In genomic region chr21:44548381-44548780, GRCh38 we compare ENCODE assay signal across 22 cellular contexts. TPM values are rescaled to one million over a fixed set of nuclear protein-coding genes. Genes with fewer than 3 reads are reported as not detected.
DNase-seq lines count a peak whose midpoint lies in the region; ATAC-seq and TF ChIP-seq lines count a peak whose summit lies in the region.
"Had no signal": no experiment of that assay in that cellular context is flagged by ENCODE, and none has a peak within 500 bp of the region (broad histone marks: within the 10 kb centered on the region; RNA-seq: fewer than 3 reads in every experiment).

No MANE protein-coding gene starts in this region.

- 67 to 70% (median 68%) methylated on average over 13 of the region's 13 CpGs for WGBS in heart left ventricle, 4 donors
- no CpG with 5 or more reads among the region's 13 CpGs for WGBS in mesendoderm (ENCODE audit: extremely low coverage, insufficient coverage, low lambda C conversion rate)

- H3K36me3 ChIP-seq in cardiac muscle cell: no peaks in the 10 kb centered on the region
- no peaks in the 10 kb centered on the region for H3K36me3 ChIP-seq in heart left ventricle
- H3K36me3 ChIP-seq in mesendoderm (ENCODE audit: control insufficient read depth, insufficient read depth, low read length): no peaks in the 10 kb centered on the region
- H3K36me3 ChIP-seq in upper lobe of right lung: no peaks in the 10 kb centered on the region
- H3K36me3 ChIP-seq: MG63 had no signal

- H3K4me3 ChIP-seq in cardiac muscle cell: no peak overlapping the region
- no peak overlapping the region for H3K4me3 ChIP-seq in heart left ventricle
- H3K4me3 ChIP-seq in mesendoderm (ENCODE audit: low read length): no peak overlapping the region
- no peak overlapping the region for H3K4me3 ChIP-seq in upper lobe of right lung
- H3K4me3 ChIP-seq: body of pancreas, MG63 had no signal

- H3K9me3 Mint-ChIP-seq in activated T-helper 1 cell treated with anti-CD3 and anti-CD28 coated beads, Interleukin-12 subunit alpha, Interleukin-12 subunit beta, Interleukin-2, Interleukin-4 antibody, amounts not matched to agents 30 ng/mL and 10 ng/mL and 1 ng/mL, durations not matched to agents 14 hours and 24 hours and 36 hours: peaks cover 25% of the 10 kb centered on the region

- TF ChIP-seq CTCF in cardiac muscle cell (IDR thresholded peaks at IDR 0.05; ENCODE audit: low read depth, low read length) (no peak), heart left ventricle (IDR thresholded peaks at IDR 0.05) (no peak), upper lobe of right lung (IDR thresholded peaks at IDR 0.05) (no peak)

- H2BK120ac ChIP-seq in mesendoderm (ENCODE audit: low read depth, low read length): peak overlapping the region; percentile 52

- no peak overlapping the region for H4K8ac ChIP-seq in mesendoderm (ENCODE audit: low read depth, low read length)

- intact Hi-C loops in heart left ventricle (cut with DNase I) (no loop called here), upper lobe of right lung (cut with DNase I) (no loop called here)
- intact Hi-C loops in activated T-helper 1 cell treated with anti-CD3 and anti-CD28 coated beads, Interleukin-12 subunit alpha, Interleukin-12 subunit beta, Interleukin-2, Interleukin-4 antibody, amounts not matched to agents 30 ng/mL and 10 ng/mL and 1 ng/mL, durations not matched to agents 14 hours and 24 hours and 36 hours (cut with micrococcal nuclease): no loop called here

- no peak overlapping the region for H3K27ac Mint-ChIP-seq in activated T-helper 1 cell treated with anti-CD3 and anti-CD28 coated beads, Interleukin-12 subunit alpha, Interleukin-12 subunit beta, Interleukin-2, Interleukin-4 antibody, amounts not matched to agents 30 ng/mL and 10 ng/mL and 1 ng/mL, durations not matched to agents 14 hours and 24 hours and 36 hours
- H3K27ac Mint-ChIP-seq: HFFc6 had no signal

- no peak overlapping the region for H2BK15ac ChIP-seq in mesendoderm (replicated peaks; ENCODE audit: low read depth)

- H4K5ac ChIP-seq in mesendoderm (ENCODE audit: low read length): no peak overlapping the region

- peak overlapping the region; percentile 89 for H3K27ac ChIP-seq in cardiac muscle cell
- no peak overlapping the region for H3K27ac ChIP-seq in heart left ventricle
- H3K27ac ChIP-seq in mesendoderm (ENCODE audit: low read depth, low read length): peak overlapping the region; percentile 53
- H3K27ac ChIP-seq in upper lobe of right lung: no peak overlapping the region
- H3K27ac ChIP-seq: body of pancreas had no signal

- H2BK5ac ChIP-seq in mesendoderm (ENCODE audit: low read length): peak overlapping the region; percentile 30

- H3K27me3 ChIP-seq in cardiac muscle cell (no peaks in the 10 kb centered on the region), heart left ventricle (peaks cover 0 to 33% (median 2%) of the 10 kb centered on the region in 9 donors), mesendoderm (ENCODE audit: insufficient read depth, low read length, poor library complexity) (no peaks in the 10 kb centered on the region), upper lobe of right lung (peaks cover 13% of the 10 kb centered on the region)

- H3K56ac ChIP-seq in mesendoderm (ENCODE audit: low read length): peak overlapping the region; percentile 58

- H3K4me1 Mint-ChIP-seq in activated T-helper 1 cell treated with anti-CD3 and anti-CD28 coated beads, Interleukin-12 subunit alpha, Interleukin-12 subunit beta, Interleukin-2, Interleukin-4 antibody, amounts not matched to agents 30 ng/mL and 10 ng/mL and 1 ng/mL, durations not matched to agents 14 hours and 24 hours and 36 hours (ENCODE audit: low read depth): peaks cover 11% of the 10 kb centered on the region

- TF ChIP-seq POLR2A in heart left ventricle (IDR thresholded peaks at IDR 0.05) (no peak), GM18505 (IDR thresholded peaks at IDR 0.05; ENCODE audit: borderline replicate concordance, extremely low read depth, insufficient read depth, insufficient read length) (no peak)

- no peaks in the 10 kb centered on the region for H3K27me3 Mint-ChIP-seq in activated T-helper 1 cell treated with anti-CD3 and anti-CD28 coated beads, Interleukin-12 subunit alpha, Interleukin-12 subunit beta, Interleukin-2, Interleukin-4 antibody, amounts not matched to agents 30 ng/mL and 10 ng/mL and 1 ng/mL, durations not matched to agents 14 hours and 24 hours and 36 hours (ENCODE audit: insufficient read depth)

- DNase-seq in cardiac muscle cell (ENCODE audit: low read depth in 1 of 2, low spot score in 1 of 2): no peak
- no peak for DNase-seq in heart left ventricle
- no peak for DNase-seq in activated T-helper 1 cell treated with anti-CD3 and anti-CD28 coated beads, Interleukin-12 subunit alpha, Interleukin-12 subunit beta, Interleukin-2, Interleukin-4 antibody, amounts not matched to agents 30 ng/mL and 10 ng/mL and 1 ng/mL, durations not matched to agents 14 hours and 24 hours and 36 hours (ENCODE audit: low spot score)
- DNase-seq in mesendoderm: no peak
- DNase-seq in upper lobe of right lung: peak; percentile 33
- no peak for DNase-seq in amniotic stem cell (lab: John Stamatoyannopoulos, UW)
- DNase-seq in activated gamma-delta T cell (lab: John Stamatoyannopoulos, UW): no peak
- DNase-seq: activated effector memory CD4-positive, alpha-beta T cell treated with anti-CD3 and anti-CD28 coated beads, Interleukin-2, amount 50 U/mL, for 16 hours; body of pancreas; Caco-2; dermis blood vessel endothelial cell; EL; HFFc6; MG63; NCI-H1930; stimulated activated naive CD4-positive, alpha-beta T cell treated with Interleukin-2 at 50 U/mL for 16 hours had no signal

- peak overlapping the region; percentile 51 for H3K18ac ChIP-seq in mesendoderm (ENCODE audit: low read length)

- no peak overlapping the region for H3K23ac ChIP-seq in mesendoderm (ENCODE audit: low read length)

- H3K9me3 ChIP-seq in cardiac muscle cell (ENCODE audit: low read depth) (no peaks in the 10 kb centered on the region), heart left ventricle (peaks cover 0 to 29% (median 3%) of the 10 kb centered on the region in 12 donors), upper lobe of right lung (no peaks in the 10 kb centered on the region)

- H2AK5ac ChIP-seq in mesendoderm (ENCODE audit: low read length): peak overlapping the region; percentile 51

- H3K4me2 ChIP-seq in mesendoderm (ENCODE audit: low read length): no peak overlapping the region

- H3K4me3 Mint-ChIP-seq in activated T-helper 1 cell treated with anti-CD3 and anti-CD28 coated beads, Interleukin-12 subunit alpha, Interleukin-12 subunit beta, Interleukin-2, Interleukin-4 antibody, amounts not matched to agents 30 ng/mL and 10 ng/mL and 1 ng/mL, durations not matched to agents 14 hours and 24 hours and 36 hours: peak overlapping the region; percentile 16
- H3K4me3 Mint-ChIP-seq: HFFc6, nephron had no signal

- peak overlapping the region; percentile 58 for H3K4ac ChIP-seq in mesendoderm (ENCODE audit: low read depth, low read length)

- H3K9ac ChIP-seq in mesendoderm (ENCODE audit: low read length): peak overlapping the region; percentile 27

- no peaks in the 10 kb centered on the region for H3K79me1 ChIP-seq in mesendoderm (ENCODE audit: low read length)

- ATAC-seq in heart left ventricle (no peak), upper lobe of right lung (no peak), GM18505 (IDR thresholded peaks at IDR 0.05; ENCODE audit: unreplicated experiment) (no peak)
- ATAC-seq: body of pancreas had no signal

- H3K36me3 Mint-ChIP-seq in activated T-helper 1 cell treated with anti-CD3 and anti-CD28 coated beads, Interleukin-12 subunit alpha, Interleukin-12 subunit beta, Interleukin-2, Interleukin-4 antibody, amounts not matched to agents 30 ng/mL and 10 ng/mL and 1 ng/mL, durations not matched to agents 14 hours and 24 hours and 36 hours (ENCODE audit: low read depth): peaks cover 10% of the 10 kb centered on the region

- H3K4me1 ChIP-seq in cardiac muscle cell (ENCODE audit: low read depth) (peaks cover 14% of the 10 kb centered on the region), heart left ventricle (no peaks in the 10 kb centered on the region), mesendoderm (ENCODE audit: control insufficient read depth, low read depth, low read length) (peaks cover 9% of the 10 kb centered on the region), upper lobe of right lung (no peaks in the 10 kb centered on the region)
- H3K4me1 ChIP-seq: body of pancreas had no signal

- no peaks in the 10 kb centered on the region for H3K79me2 ChIP-seq in mesendoderm (ENCODE audit: control insufficient read depth, insufficient read depth, low read length)

RNA-seq across cellular contexts. Expression of gene KRTAP10-2, which starts 2.9 kb away (rescaled TPM):
- total RNA-seq in cardiac muscle cell: not detected in 2 replicates
- 0.55 TPM in 1 of 2 replicates, not detected in the other for polyA plus RNA-seq in cardiac muscle cell
- total RNA-seq in heart left ventricle: not detected
- not detected for polyA plus RNA-seq in heart left ventricle
- not detected in 2 replicates for total RNA-seq in activated T-helper 1 cell treated with anti-CD3 and anti-CD28 coated beads, Interleukin-12 subunit alpha, Interleukin-12 subunit beta, Interleukin-2, Interleukin-4 antibody, amounts not matched to agents 30 ng/mL and 10 ng/mL and 1 ng/mL, durations not matched to agents 14 hours and 24 hours and 36 hours
- polyA plus RNA-seq in mesendoderm (2013, experiment 1 of 2): 0.04 TPM
- polyA plus RNA-seq in mesendoderm (2013, experiment 2 of 2): not detected
- not detected for total RNA-seq in upper lobe of right lung
- total RNA-seq: body of pancreas, Caco-2, dermis blood vessel endothelial cell, HFFc6, lung microvascular endothelial cell, NCI-H460 had no signal
- polyA plus RNA-seq: AG04450, esophagus had no signal

RNA-seq across cellular contexts. Expression of gene KRTAP10-1, which starts 8.4 kb away (rescaled TPM):
- not detected in 2 replicates for total RNA-seq in cardiac muscle cell
- polyA plus RNA-seq in cardiac muscle cell: 0.56 TPM in 1 of 2 replicates, not detected in the other
- not detected for total RNA-seq in heart left ventricle
- polyA plus RNA-seq in heart left ventricle: not detected
- total RNA-seq in activated T-helper 1 cell treated with anti-CD3 and anti-CD28 coated beads, Interleukin-12 subunit alpha, Interleukin-12 subunit beta, Interleukin-2, Interleukin-4 antibody, amounts not matched to agents 30 ng/mL and 10 ng/mL and 1 ng/mL, durations not matched to agents 14 hours and 24 hours and 36 hours: not detected in 2 replicates
- not detected for polyA plus RNA-seq in mesendoderm (2013, experiment 1 of 2)
- polyA plus RNA-seq in mesendoderm (2013, experiment 2 of 2): not detected
- not detected for total RNA-seq in upper lobe of right lung
- total RNA-seq: body of pancreas, Caco-2, dermis blood vessel endothelial cell, HFFc6, lung microvascular endothelial cell, NCI-H460 had no signal
- polyA plus RNA-seq: AG04450, esophagus had no signal

RNA-seq across cellular contexts. Expression of gene KRTAP10-3, which starts 10.2 kb away (rescaled TPM):
- total RNA-seq in cardiac muscle cell (not detected in 2 replicates), heart left ventricle (not detected), upper lobe of right lung (not detected)
- polyA plus RNA-seq in cardiac muscle cell (not detected in 2 replicates), heart left ventricle (not detected)
- not detected in 2 replicates for total RNA-seq in activated T-helper 1 cell treated with anti-CD3 and anti-CD28 coated beads, Interleukin-12 subunit alpha, Interleukin-12 subunit beta, Interleukin-2, Interleukin-4 antibody, amounts not matched to agents 30 ng/mL and 10 ng/mL and 1 ng/mL, durations not matched to agents 14 hours and 24 hours and 36 hours
- polyA plus RNA-seq in mesendoderm (2013, experiment 1 of 2): not detected
- polyA plus RNA-seq in mesendoderm (2013, experiment 2 of 2): not detected
- total RNA-seq: body of pancreas, Caco-2, dermis blood vessel endothelial cell, HFFc6, lung microvascular endothelial cell, NCI-H460 had no signal
- polyA plus RNA-seq: AG04450, esophagus had no signal

RNA-seq across cellular contexts. Expression of gene KRTAP10-4, which starts 25.1 kb away (rescaled TPM):
- total RNA-seq in cardiac muscle cell (not detected in 2 replicates), heart left ventricle (not detected), upper lobe of right lung (not detected)
- polyA plus RNA-seq in cardiac muscle cell (0.16 TPM in 1 of 2 replicates, not detected in the other), heart left ventricle (not detected)
- total RNA-seq in activated T-helper 1 cell treated with anti-CD3 and anti-CD28 coated beads, Interleukin-12 subunit alpha, Interleukin-12 subunit beta, Interleukin-2, Interleukin-4 antibody, amounts not matched to agents 30 ng/mL and 10 ng/mL and 1 ng/mL, durations not matched to agents 14 hours and 24 hours and 36 hours: not detected in 2 replicates
- not detected for polyA plus RNA-seq in mesendoderm (2013, experiment 1 of 2)
- 0.03 TPM for polyA plus RNA-seq in mesendoderm (2013, experiment 2 of 2)
- total RNA-seq: body of pancreas, Caco-2, dermis blood vessel endothelial cell, HFFc6, lung microvascular endothelial cell, NCI-H460 had no signal
- polyA plus RNA-seq: AG04450, esophagus had no signal

RNA-seq across cellular contexts. Expression of gene KRTAP10-5, which starts 32.0 kb away (rescaled TPM):
- total RNA-seq in cardiac muscle cell (not detected in 2 replicates), heart left ventricle (not detected), upper lobe of right lung (not detected)
- polyA plus RNA-seq in cardiac muscle cell (not detected in 2 replicates), heart left ventricle (not detected)
- total RNA-seq in activated T-helper 1 cell treated with anti-CD3 and anti-CD28 coated beads, Interleukin-12 subunit alpha, Interleukin-12 subunit beta, Interleukin-2, Interleukin-4 antibody, amounts not matched to agents 30 ng/mL and 10 ng/mL and 1 ng/mL, durations not matched to agents 14 hours and 24 hours and 36 hours: not detected in 2 replicates
- polyA plus RNA-seq in mesendoderm (2013, experiment 1 of 2): not detected
- not detected for polyA plus RNA-seq in mesendoderm (2013, experiment 2 of 2)
- total RNA-seq: body of pancreas, Caco-2, dermis blood vessel endothelial cell, HFFc6, lung microvascular endothelial cell, NCI-H460 had no signal
- polyA plus RNA-seq: AG04450, esophagus had no signal

Comparison
In these comparisons a context has a peak if more than half of its experiments do, and no peak if none do; other contexts are left out.
1. H3K27ac ChIP-seq: peak in cardiac muscle cell (single experiment) and mesendoderm (single experiment); none in heart left ventricle (0 of 12) and upper lobe of right lung (single experiment).